ENCODE assay signal across 20 cellular contexts in genomic region chr10:3481000-3481335, GRCh38.
DNase-seq lines count a peak whose midpoint lies in the region; ATAC-seq and TF ChIP-seq lines count a peak whose summit lies in the region.
"Had no signal": no experiment of that assay in that cellular context is flagged by ENCODE, and none has a peak within 500 bp of the region (broad histone marks: within the 10 kb centered on the region; RNA-seq: fewer than 3 reads in every experiment).

No MANE protein-coding gene starts in this region.

- H3K4ac ChIP-seq in trophoblast cell (ENCODE audit: low read depth, low read length): no peak overlapping the region

- H2BK120ac ChIP-seq in trophoblast cell (ENCODE audit: insufficient read depth, low read length, poor library complexity): peak overlapping the region; percentile 28

- H3K79me2 ChIP-seq in Karpas-422 (ENCODE audit: low read length) (no peaks in the 10 kb centered on the region), trophoblast cell (ENCODE audit: control insufficient read depth, insufficient read depth, low read length, poor library complexity) (no peaks in the 10 kb centered on the region)

- peak overlapping the region; percentile 38 for H4K91ac ChIP-seq in trophoblast cell (ENCODE audit: low read depth, low read length)

- H3K4me2 ChIP-seq in Karpas-422 (ENCODE audit: low read depth, low read length, poor library complexity, severe bottlenecking): no peak overlapping the region
- H3K4me2 ChIP-seq in trophoblast cell (ENCODE audit: low read length): no peak overlapping the region
- H3K4me2 ChIP-seq: A549, GM23338 had no signal

- H4K12ac ChIP-seq in trophoblast cell (ENCODE audit: low read depth, low read length): no peak overlapping the region

- no peaks in the 10 kb centered on the region for H3K36me3 ChIP-seq in Karpas-422 (ENCODE audit: insufficient read depth, low read length)
- H3K36me3 ChIP-seq in esophagus muscularis mucosa: no peaks in the 10 kb centered on the region
- H3K36me3 ChIP-seq in trophoblast cell (ENCODE audit: control insufficient read depth in 1 of 2, insufficient read depth in 2 of 2, low read length in 2 of 2): no peaks in the 10 kb centered on the region

- no peaks in the 10 kb centered on the region for H3K27me3 ChIP-seq in Karpas-422 (ENCODE audit: low read length)
- no peaks in the 10 kb centered on the region for H3K27me3 ChIP-seq in esophagus muscularis mucosa
- no peaks in the 10 kb centered on the region for H3K27me3 ChIP-seq in trophoblast cell (ENCODE audit: insufficient read depth, low read length)

- peak overlapping the region; percentile 9 for H3K14ac ChIP-seq in trophoblast cell (ENCODE audit: low read length)

- no peak overlapping the region for H3K18ac ChIP-seq in trophoblast cell (ENCODE audit: low read length)

- H2AFZ ChIP-seq in Karpas-422 (ENCODE audit: low read length): no peak overlapping the region
- no peak overlapping the region for H2AFZ ChIP-seq in trophoblast cell (ENCODE audit: insufficient read depth, low read length, poor library complexity)
- H2AFZ ChIP-seq: GM23338 had no signal

- H2AK5ac ChIP-seq in trophoblast cell (ENCODE audit: low read length): no peak overlapping the region

- peaks cover 43% of the 10 kb centered on the region for H3K4me1 Mint-ChIP-seq in CD14-positive monocyte

- H3K4me3 Mint-ChIP-seq in CD14-positive monocyte: no peak overlapping the region
- H3K4me3 Mint-ChIP-seq: CD4-positive, CD25-positive, alpha-beta regulatory T cell; CD8-positive, alpha-beta T cell; GM23338; H9 had no signal

- no peak for TF ChIP-seq EP300 in esophagus muscularis mucosa (IDR thresholded peaks at IDR 0.05)

- DNase-seq in HuH-7 (ENCODE audit: low spot score) (peak; percentile 44), Karpas-422 (peak; percentile 2), esophagus muscularis mucosa (ENCODE audit: extremely low spot score) (no peak), trophoblast cell (peak in 1 of 2 donors; percentile 55), CD14-positive monocyte (ENCODE audit: low spot score) (no peak), NCI-H446 treated with DMSO at 0.1 percent for 48 hours (lab: John Stamatoyannopoulos, UW) (no peak)
- DNase-seq: 8988T; C1 segment of cervical spinal cord; CD4-positive, CD25-positive, alpha-beta regulatory T cell; CD8-positive, alpha-beta T cell; DMS 273 treated with DMSO at 0.1 percent for 48 hours; DMS79; EL; GDM1; H9 had no signal

- H4K8ac ChIP-seq in trophoblast cell (ENCODE audit: low read depth, low read length): no peak overlapping the region

- intact Hi-C loops in esophagus muscularis mucosa (cut with DNase I): loop anchor here (10.0 kb wide), 1 partner anchor 264 kb away; no protein-coding TSS in a partner anchor
- intact Hi-C loops in CD14-positive monocyte (cut with micrococcal nuclease): loop anchor here in 1 of 2 donors (10.0 kb wide), 1 partner anchor 644 kb away; no protein-coding TSS in a partner anchor

- H3K36me3 Mint-ChIP-seq in CD14-positive monocyte: peaks cover 3 to 5% of the 10 kb centered on the region in 2 donors
- H3K36me3 Mint-ChIP-seq: CD4-positive, CD25-positive, alpha-beta regulatory T cell; CD8-positive, alpha-beta T cell had no signal

- H2BK12ac ChIP-seq in trophoblast cell (ENCODE audit: low read length): peak overlapping the region; percentile 32

- H3K27ac ChIP-seq in Karpas-422 (ENCODE audit: low read length) (no peak overlapping the region), esophagus muscularis mucosa (replicated peaks in 1 of 4) (peak overlapping the region; percentile 16 to 84 (median 54)), trophoblast cell (ENCODE audit: low read depth, low read length) (no peak overlapping the region)

- H3K4me1 ChIP-seq in Karpas-422 (ENCODE audit: low read length) (peaks cover 17% of the 10 kb centered on the region), esophagus muscularis mucosa (peaks cover 24 to 51% (median 37%) of the 10 kb centered on the region in 4 donors), trophoblast cell (ENCODE audit: control insufficient read depth in 1 of 2, insufficient read depth in 2 of 2, low read length in 2 of 2) (peaks cover 19 to 33% of the 10 kb centered on the region in 2 experiments)

- H3K27ac Mint-ChIP-seq in CD14-positive monocyte: peak overlapping the region in 1 of 7 donors; percentile 58
- H3K27ac Mint-ChIP-seq: CD4-positive, CD25-positive, alpha-beta regulatory T cell; CD8-positive, alpha-beta T cell; H9 had no signal

- H3K79me1 ChIP-seq in trophoblast cell (ENCODE audit: low read length): peaks cover 20% of the 10 kb centered on the region

- TF ChIP-seq CTCF in esophagus muscularis mucosa (IDR thresholded peaks at IDR 0.05) (no peak), CD14-positive monocyte (IDR thresholded peaks at IDR 0.05) (no peak)

- no peak for ATAC-seq in GM19395 (IDR thresholded peaks at IDR 0.05; ENCODE audit: unreplicated experiment)
- ATAC-seq: A549; CD8-positive, alpha-beta T cell; GM12878; GM23338; HCT116 had no signal

- TF ChIP-seq POLR2A in esophagus muscularis mucosa (IDR thresholded peaks at IDR 0.05; ENCODE audit: low read depth): no peak

- H2BK5ac ChIP-seq in trophoblast cell (ENCODE audit: low read depth, low read length, poor library complexity): no peak overlapping the region

- no peak overlapping the region for H3K9ac ChIP-seq in Karpas-422 (ENCODE audit: low read length)
- H3K9ac ChIP-seq in trophoblast cell (ENCODE audit: low read length): no peak overlapping the region

- peaks cover 0 to 2% (median 0%) of the 10 kb centered on the region in 7 donors for H3K9me3 Mint-ChIP-seq in CD14-positive monocyte
- H3K9me3 Mint-ChIP-seq: CD4-positive, CD25-positive, alpha-beta regulatory T cell; CD8-positive, alpha-beta T cell; H9 had no signal

- no peak overlapping the region for H3K23ac ChIP-seq in trophoblast cell (ENCODE audit: low read length)

- H3K4me3 ChIP-seq in Karpas-422 (ENCODE audit: low read length): no peak overlapping the region
- H3K4me3 ChIP-seq in esophagus muscularis mucosa: no peak overlapping the region
- H3K4me3 ChIP-seq in trophoblast cell (ENCODE audit: low read depth, low read length): no peak overlapping the region
- H3K4me3 ChIP-seq: A549, GM12878, GM23338 had no signal

- no peaks in the 10 kb centered on the region for H4K20me1 ChIP-seq in Karpas-422 (ENCODE audit: insufficient read depth, low read depth, low read length)

- no peaks in the 10 kb centered on the region for H3K9me2 ChIP-seq in Karpas-422 (replicated peaks; ENCODE audit: insufficient read depth, low read length)

- peaks cover 0 to 9% (median 2%) of the 10 kb centered on the region in 3 donors for H3K27me3 Mint-ChIP-seq in CD14-positive monocyte (ENCODE audit: low read depth in 3 of 3)

- H3K9me3 ChIP-seq in Karpas-422 (ENCODE audit: low read length) (no peaks in the 10 kb centered on the region), esophagus muscularis mucosa (no peaks in the 10 kb centered on the region), trophoblast cell (ENCODE audit: insufficient read depth, low read depth, low read length) (peaks cover 2% of the 10 kb centered on the region)
- H3K9me3 ChIP-seq: A549 had no signal

Comparison
In these comparisons a context has a peak if more than half of its experiments do, and no peak if none do; other contexts are left out.
1. DNase-seq: peak in HuH-7 (single experiment) and Karpas-422 (single experiment); none in esophagus muscularis mucosa (single experiment), CD14-positive monocyte (single experiment) and NCI-H446 treated with DMSO at 0.1 percent for 48 hours (single experiment).
2. H3K27ac ChIP-seq: peak in esophagus muscularis mucosa (4 of 4); none in Karpas-422 (single experiment) and trophoblast cell (single experiment).